1 cellular context compared by ENCODE assay signal in genomic region chr22:50250555-50251471, GRCh38.
TF ChIP-seq lines count a peak whose summit lies in the region.

A gene with protein sequence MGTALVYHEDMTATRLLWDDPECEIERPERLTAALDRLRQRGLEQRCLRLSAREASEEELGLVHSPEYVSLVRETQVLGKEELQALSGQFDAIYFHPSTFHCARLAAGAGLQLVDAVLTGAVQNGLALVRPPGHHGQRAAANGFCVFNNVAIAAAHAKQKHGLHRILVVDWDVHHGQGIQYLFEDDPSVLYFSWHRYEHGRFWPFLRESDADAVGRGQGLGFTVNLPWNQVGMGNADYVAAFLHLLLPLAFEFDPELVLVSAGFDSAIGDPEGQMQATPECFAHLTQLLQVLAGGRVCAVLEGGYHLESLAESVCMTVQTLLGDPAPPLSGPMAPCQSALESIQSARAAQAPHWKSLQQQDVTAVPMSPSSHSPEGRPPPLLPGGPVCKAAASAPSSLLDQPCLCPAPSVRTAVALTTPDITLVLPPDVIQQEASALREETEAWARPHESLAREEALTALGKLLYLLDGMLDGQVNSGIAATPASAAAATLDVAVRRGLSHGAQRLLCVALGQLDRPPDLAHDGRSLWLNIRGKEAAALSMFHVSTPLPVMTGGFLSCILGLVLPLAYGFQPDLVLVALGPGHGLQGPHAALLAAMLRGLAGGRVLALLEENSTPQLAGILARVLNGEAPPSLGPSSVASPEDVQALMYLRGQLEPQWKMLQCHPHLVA (minus strand): TSS chr22:50251265. CDS start chr22:50251032, 233 bp downstream.

TF ChIP-seq in HepG2, 621 proteins besides CTCF, POLR2A, EP300 and RAD21 (continued from another document and continues in another):
- TF ChIP-seq SNAPC4 (CRISPR knock-in tag; IDR thresholded peaks at IDR 0.05) (no peak), NCOA5 (CRISPR knock-in tag; IDR thresholded peaks at IDR 0.05) (no peak), ZNF547 (CRISPR knock-in tag; IDR thresholded peaks at IDR 0.05) (peak; percentile 91), AGO1 (IDR thresholded peaks at IDR 0.05; ENCODE audit: low read depth, low read length, poor library complexity, severe bottlenecking) (peak; percentile 97), MAFG (CRISPR knock-in tag; IDR thresholded peaks at IDR 0.05) (0 out of 2 replicates have a peak, but pooled peaks have one; percentile 33), MAX (IDR thresholded peaks at IDR 0.05) (peak; percentile 67), HCFC1 (IDR thresholded peaks at IDR 0.05; ENCODE audit: low read depth, low read length) (no peak), YEATS4 (CRISPR knock-in tag; IDR thresholded peaks at IDR 0.05; ENCODE audit: borderline replicate concordance) (peak; percentile 69; the same call in 1 of the 2 replicates), MBNL3 (CRISPR knock-in tag; conservative IDR thresholded peaks at IDR 0.05) (no peak), ZNF564 (CRISPR knock-in tag; IDR thresholded peaks at IDR 0.05) (no peak), FIP1L1 (IDR thresholded peaks at IDR 0.05; ENCODE audit: borderline replicate concordance, insufficient read depth, low read depth, low read length) (no peak; the same call in 1 of the 2 replicates), ZNF451 (CRISPR knock-in tag; IDR thresholded peaks at IDR 0.05) (peak; percentile 25; the same call in 1 of the 2 replicates), EZH2 (conservative IDR thresholded peaks at IDR 0.05; ENCODE audit: low read depth, low read length) (no peak), ZBTB46 (CRISPR knock-in tag; IDR thresholded peaks at IDR 0.05; ENCODE audit: borderline replicate concordance) (0 out of 2 replicates have a peak, but pooled peaks have one; percentile 29), CERS6 (CRISPR knock-in tag; IDR thresholded peaks at IDR 0.05) (no peak), ASH2L (IDR thresholded peaks at IDR 0.05; ENCODE audit: insufficient read length, low read depth, low read length) (peak; percentile 51), TBX2 (CRISPR knock-in tag; IDR thresholded peaks at IDR 0.05; ENCODE audit: borderline replicate concordance) (peak; percentile 70), RBM39 (IDR thresholded peaks at IDR 0.05; ENCODE audit: low read depth, low read length, poor library complexity, severe bottlenecking) (no peak), KLF12 (CRISPR knock-in tag; IDR thresholded peaks at IDR 0.05; ENCODE audit: borderline replicate concordance) (no peak; the same call in 1 of the 2 replicates), ZNF354B (CRISPR knock-in tag; IDR thresholded peaks at IDR 0.05) (peak; percentile 35; the same call in 1 of the 2 replicates), RBAK (CRISPR knock-in tag; IDR thresholded peaks at IDR 0.05) (no peak), ZNF747 (CRISPR knock-in tag; IDR thresholded peaks at IDR 0.05; ENCODE audit: borderline replicate concordance) (peak; percentile 74; the same call in 1 of the 2 replicates), MED1 (CRISPR knock-in tag; IDR thresholded peaks at IDR 0.05) (peak; percentile 48; the same call in 1 of the 2 replicates), ELF1 (CRISPR knock-in tag; IDR thresholded peaks at IDR 0.05) (peak; percentile 64), ZNF777 (CRISPR knock-in tag; IDR thresholded peaks at IDR 0.05) (peak; percentile 63; the same call in 1 of the 2 replicates), SATB2 (CRISPR knock-in tag; IDR thresholded peaks at IDR 0.05) (no peak), ELF4 (CRISPR knock-in tag; IDR thresholded peaks at IDR 0.05; ENCODE audit: borderline replicate concordance) (no peak), MYC (CRISPR knock-in tag; IDR thresholded peaks at IDR 0.05; ENCODE audit: borderline replicate concordance) (no peak), ZBTB42 (CRISPR knock-in tag; IDR thresholded peaks at IDR 0.05) (peak; percentile 81; the same call in 1 of the 2 replicates), CREB3 (CRISPR knock-in tag; IDR thresholded peaks at IDR 0.05) (no peak), ZBTB10 (CRISPR knock-in tag; IDR thresholded peaks at IDR 0.05; ENCODE audit: borderline replicate concordance) (peak; percentile 26; the same call in 1 of the 2 replicates), SAFB2 (CRISPR knock-in tag; IDR thresholded peaks at IDR 0.05; ENCODE audit: borderline replicate concordance, low read depth) (peak; percentile 82; the same call in 1 of the 2 replicates), ZNF331 (CRISPR knock-in tag; IDR thresholded peaks at IDR 0.05) (peak; percentile 8; the same call in 1 of the 2 replicates), JARID2 (CRISPR knock-in tag; IDR thresholded peaks at IDR 0.05; ENCODE audit: insufficient replicate concordance) (no peak)
- TF ChIP-seq, protein P1, sequence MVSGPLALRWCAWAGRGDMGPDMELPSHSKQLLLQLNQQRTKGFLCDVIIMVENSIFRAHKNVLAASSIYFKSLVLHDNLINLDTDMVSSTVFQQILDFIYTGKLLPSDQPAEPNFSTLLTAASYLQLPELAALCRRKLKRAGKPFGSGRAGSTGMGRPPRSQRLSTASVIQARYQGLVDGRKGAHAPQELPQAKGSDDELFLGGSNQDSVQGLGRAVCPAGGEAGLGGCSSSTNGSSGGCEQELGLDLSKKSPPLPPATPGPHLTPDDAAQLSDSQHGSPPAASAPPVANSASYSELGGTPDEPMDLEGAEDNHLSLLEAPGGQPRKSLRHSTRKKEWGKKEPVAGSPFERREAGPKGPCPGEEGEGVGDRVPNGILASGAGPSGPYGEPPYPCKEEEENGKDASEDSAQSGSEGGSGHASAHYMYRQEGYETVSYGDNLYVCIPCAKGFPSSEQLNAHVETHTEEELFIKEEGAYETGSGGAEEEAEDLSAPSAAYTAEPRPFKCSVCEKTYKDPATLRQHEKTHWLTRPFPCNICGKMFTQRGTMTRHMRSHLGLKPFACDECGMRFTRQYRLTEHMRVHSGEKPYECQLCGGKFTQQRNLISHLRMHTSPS (CRISPR knock-in tag; IDR thresholded peaks at IDR 0.05; ENCODE audit: low read depth) = no peak
- TF ChIP-seq, protein P2, sequence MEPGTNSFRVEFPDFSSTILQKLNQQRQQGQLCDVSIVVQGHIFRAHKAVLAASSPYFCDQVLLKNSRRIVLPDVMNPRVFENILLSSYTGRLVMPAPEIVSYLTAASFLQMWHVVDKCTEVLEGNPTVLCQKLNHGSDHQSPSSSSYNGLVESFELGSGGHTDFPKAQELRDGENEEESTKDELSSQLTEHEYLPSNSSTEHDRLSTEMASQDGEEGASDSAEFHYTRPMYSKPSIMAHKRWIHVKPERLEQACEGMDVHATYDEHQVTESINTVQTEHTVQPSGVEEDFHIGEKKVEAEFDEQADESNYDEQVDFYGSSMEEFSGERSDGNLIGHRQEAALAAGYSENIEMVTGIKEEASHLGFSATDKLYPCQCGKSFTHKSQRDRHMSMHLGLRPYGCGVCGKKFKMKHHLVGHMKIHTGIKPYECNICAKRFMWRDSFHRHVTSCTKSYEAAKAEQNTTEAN (CRISPR knock-in tag; conservative IDR thresholded peaks at IDR 0.05) = 0 out of 2 replicates have a peak, but pooled peaks have one; percentile 45
- TF ChIP-seq, protein P3, sequence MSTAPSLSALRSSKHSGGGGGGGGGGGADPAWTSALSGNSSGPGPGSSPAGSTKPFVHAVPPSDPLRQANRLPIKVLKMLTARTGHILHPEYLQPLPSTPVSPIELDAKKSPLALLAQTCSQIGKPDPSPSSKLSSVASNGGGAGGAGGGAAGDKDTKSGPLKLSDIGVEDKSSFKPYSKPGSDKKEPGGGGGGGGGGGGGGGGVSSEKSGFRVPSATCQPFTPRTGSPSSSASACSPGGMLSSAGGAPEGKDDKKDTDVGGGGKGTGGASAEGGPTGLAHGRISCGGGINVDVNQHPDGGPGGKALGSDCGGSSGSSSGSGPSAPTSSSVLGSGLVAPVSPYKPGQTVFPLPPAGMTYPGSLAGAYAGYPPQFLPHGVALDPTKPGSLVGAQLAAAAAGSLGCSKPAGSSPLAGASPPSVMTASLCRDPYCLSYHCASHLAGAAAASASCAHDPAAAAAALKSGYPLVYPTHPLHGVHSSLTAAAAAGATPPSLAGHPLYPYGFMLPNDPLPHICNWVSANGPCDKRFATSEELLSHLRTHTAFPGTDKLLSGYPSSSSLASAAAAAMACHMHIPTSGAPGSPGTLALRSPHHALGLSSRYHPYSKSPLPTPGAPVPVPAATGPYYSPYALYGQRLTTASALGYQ (CRISPR knock-in tag; IDR thresholded peaks at IDR 0.05) = 0 out of 2 replicates have a peak, but pooled peaks have one; percentile 13
- TF ChIP-seq, protein P4, sequence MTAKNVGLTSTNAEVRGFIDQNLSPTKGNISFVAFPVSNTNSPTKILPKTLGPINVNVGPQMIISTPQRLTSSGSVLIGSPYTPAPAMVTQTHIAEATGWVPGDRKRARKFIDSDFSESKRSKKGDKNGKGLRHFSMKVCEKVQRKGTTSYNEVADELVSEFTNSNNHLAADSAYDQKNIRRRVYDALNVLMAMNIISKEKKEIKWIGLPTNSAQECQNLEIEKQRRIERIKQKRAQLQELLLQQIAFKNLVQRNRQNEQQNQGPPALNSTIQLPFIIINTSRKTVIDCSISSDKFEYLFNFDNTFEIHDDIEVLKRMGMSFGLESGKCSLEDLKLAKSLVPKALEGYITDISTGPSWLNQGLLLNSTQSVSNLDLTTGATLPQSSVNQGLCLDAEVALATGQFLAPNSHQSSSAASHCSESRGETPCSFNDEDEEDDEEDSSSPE (CRISPR knock-in tag; IDR thresholded peaks at IDR 0.05) = peak; percentile 61; the same call in 1 of the 2 replicates
